16 cellular contexts compared by ENCODE assay signal in the genomic region with DNA sequence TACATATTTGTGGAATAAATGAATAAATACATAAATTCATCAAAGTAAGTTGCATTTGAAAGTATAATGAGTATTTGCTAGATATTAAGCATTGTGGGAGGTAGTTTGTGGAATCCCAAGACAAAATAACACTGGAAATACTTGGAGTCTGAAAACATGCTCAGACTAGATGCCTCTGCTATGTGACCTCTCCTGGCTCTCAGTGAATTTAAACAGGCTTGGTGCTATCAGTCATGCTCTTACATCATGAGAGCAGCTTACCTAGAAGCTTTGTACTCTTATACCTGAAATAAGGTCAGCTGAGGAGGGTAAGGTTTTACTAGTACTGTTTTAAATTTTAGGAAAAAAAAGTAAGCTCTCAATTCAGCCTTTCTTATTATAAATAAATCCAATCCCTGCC.
"Had no signal": no experiment of that assay in that cellular context is flagged by ENCODE, and none has a peak within 500 bp of the region (broad histone marks: within the 10 kb centered on the region; RNA-seq: fewer than 3 reads in every experiment).

No MANE protein-coding gene starts in this region.

- H3K4me3 ChIP-seq: adrenal gland, coronary artery, heart right ventricle, mucosa of descending colon had no signal

- H3K9me3 ChIP-seq: adrenal gland, mucosa of descending colon, neutrophil had no signal

- H3K9ac ChIP-seq: parathyroid adenoma had no signal

- DNase-seq: activated CD4-positive, alpha-beta T cell treated with anti-CD3 and anti-CD28 coated beads for 4 hours; activated CD8-positive, alpha-beta T cell treated with anti-CD3 and anti-CD28 coated beads for 36 hours; activated effector memory CD4-positive, alpha-beta T cell treated with anti-CD3 and anti-CD28 coated beads, Interleukin-2, amount 50 U/mL, for 16 hours; activated T-cell treated with anti-CD3 and anti-CD28 coated beads, Interleukin-2, amount 50 U/mL, for 4 hours; adrenal gland; central memory CD4-positive, alpha-beta T cell; effector CD4-positive, alpha-beta T cell; heart right ventricle; mucosa of descending colon; naive thymus-derived CD4-positive, alpha-beta T cell; stimulated activated CD4-positive, alpha-beta T cell treated with anti-CD3 and anti-CD28 coated beads, Interleukin-2, amount 100 ng/mL, for 24 hours had no signal

- H3K27ac ChIP-seq: adrenal gland, coronary artery, heart right ventricle, neutrophil, parathyroid adenoma had no signal

- H3K27me3 ChIP-seq: adrenal gland had no signal

- H3K4me3 Mint-ChIP-seq: activated CD8-positive, alpha-beta T cell treated with anti-CD3 and anti-CD28 coated beads for 36 hours; activated naive CD4-positive, alpha-beta T cell treated with anti-CD3 and anti-CD28 coated beads, Interleukin-2, amount 50 U/mL, for 24 hours; activated T-cell treated with anti-CD3 and anti-CD28 coated beads, Interleukin-2, amount 50 U/mL, for 4 hours; naive thymus-derived CD4-positive, alpha-beta T cell; WTC11 had no signal

- H3K36me3 ChIP-seq: adrenal gland, heart right ventricle, neutrophil had no signal

- H3K4me1 ChIP-seq: adrenal gland, parathyroid adenoma had no signal

- H3K9me3 Mint-ChIP-seq: activated CD8-positive, alpha-beta T cell treated with anti-CD3 and anti-CD28 coated beads for 36 hours; activated naive CD4-positive, alpha-beta T cell treated with anti-CD3 and anti-CD28 coated beads, Interleukin-2, amount 50 U/mL, for 24 hours; activated T-cell treated with anti-CD3 and anti-CD28 coated beads, Interleukin-2, amount 50 U/mL, for 4 hours; naive thymus-derived CD4-positive, alpha-beta T cell had no signal

- H2AFZ ChIP-seq: parathyroid adenoma had no signal

- H3K79me2 ChIP-seq: parathyroid adenoma had no signal

- H3K36me3 Mint-ChIP-seq: activated naive CD4-positive, alpha-beta T cell treated with anti-CD3 and anti-CD28 coated beads, Interleukin-2, amount 50 U/mL, for 24 hours; naive thymus-derived CD4-positive, alpha-beta T cell; WTC11 had no signal

- H3K27me3 Mint-ChIP-seq: activated CD8-positive, alpha-beta T cell treated with anti-CD3 and anti-CD28 coated beads for 36 hours; activated naive CD4-positive, alpha-beta T cell treated with anti-CD3 and anti-CD28 coated beads, Interleukin-2, amount 50 U/mL, for 24 hours had no signal

- H3K27ac Mint-ChIP-seq: activated CD8-positive, alpha-beta T cell treated with anti-CD3 and anti-CD28 coated beads for 36 hours; activated naive CD4-positive, alpha-beta T cell treated with anti-CD3 and anti-CD28 coated beads, Interleukin-2, amount 50 U/mL, for 24 hours; naive thymus-derived CD4-positive, alpha-beta T cell; WTC11 had no signal
